ENCODE assay signal across 1 cellular context in the genomic region with DNA sequence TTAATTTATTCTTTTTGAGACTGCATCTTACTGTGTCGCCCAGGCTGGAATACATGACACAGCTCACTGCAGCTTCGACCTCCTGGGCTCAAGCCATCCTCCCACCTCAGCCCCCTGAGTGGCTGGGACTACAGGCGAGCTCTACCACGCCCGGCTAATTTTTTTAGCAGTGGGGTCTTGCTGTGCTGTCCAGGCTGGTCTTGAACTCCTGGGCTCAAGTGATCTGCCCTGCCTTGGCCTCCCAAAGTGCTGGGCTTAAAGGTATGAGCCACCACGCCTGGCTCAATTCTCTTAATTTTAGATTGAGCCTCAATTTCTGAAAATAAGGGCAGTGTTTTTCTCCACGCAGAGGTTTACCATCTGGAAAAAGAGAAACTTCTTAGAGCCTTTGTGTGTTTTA.
TF ChIP-seq lines count a peak whose summit lies in the region.

No MANE protein-coding gene starts in this region.

TF ChIP-seq in HepG2, 621 proteins besides CTCF, POLR2A, EP300 and RAD21:
- TF ChIP-seq, protein P1, sequence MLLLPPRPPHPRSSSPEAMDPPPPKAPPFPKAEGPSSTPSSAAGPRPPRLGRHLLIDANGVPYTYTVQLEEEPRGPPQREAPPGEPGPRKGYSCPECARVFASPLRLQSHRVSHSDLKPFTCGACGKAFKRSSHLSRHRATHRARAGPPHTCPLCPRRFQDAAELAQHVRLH (CRISPR knock-in tag; IDR thresholded peaks at IDR 0.05; ENCODE audit: borderline replicate concordance, low read depth): no peak
- TF ChIP-seq CBFB (CRISPR knock-in tag; IDR thresholded peaks at IDR 0.05) (no peak), ZNF121 (CRISPR knock-in tag; IDR thresholded peaks at IDR 0.05) (peak; percentile 66)
TF ChIP-seq in HepG2: peak in this region for 1.
